1 cellular context compared by ENCODE assay signal in genomic region chr17:8696951-8697745, GRCh38.
TF ChIP-seq lines count a peak whose summit lies in the region.

No MANE protein-coding gene starts in this region.

TF ChIP-seq in H1, 55 proteins besides CTCF, POLR2A, EP300 and RAD21 (continued from another document):
- TF ChIP-seq, protein P1, sequence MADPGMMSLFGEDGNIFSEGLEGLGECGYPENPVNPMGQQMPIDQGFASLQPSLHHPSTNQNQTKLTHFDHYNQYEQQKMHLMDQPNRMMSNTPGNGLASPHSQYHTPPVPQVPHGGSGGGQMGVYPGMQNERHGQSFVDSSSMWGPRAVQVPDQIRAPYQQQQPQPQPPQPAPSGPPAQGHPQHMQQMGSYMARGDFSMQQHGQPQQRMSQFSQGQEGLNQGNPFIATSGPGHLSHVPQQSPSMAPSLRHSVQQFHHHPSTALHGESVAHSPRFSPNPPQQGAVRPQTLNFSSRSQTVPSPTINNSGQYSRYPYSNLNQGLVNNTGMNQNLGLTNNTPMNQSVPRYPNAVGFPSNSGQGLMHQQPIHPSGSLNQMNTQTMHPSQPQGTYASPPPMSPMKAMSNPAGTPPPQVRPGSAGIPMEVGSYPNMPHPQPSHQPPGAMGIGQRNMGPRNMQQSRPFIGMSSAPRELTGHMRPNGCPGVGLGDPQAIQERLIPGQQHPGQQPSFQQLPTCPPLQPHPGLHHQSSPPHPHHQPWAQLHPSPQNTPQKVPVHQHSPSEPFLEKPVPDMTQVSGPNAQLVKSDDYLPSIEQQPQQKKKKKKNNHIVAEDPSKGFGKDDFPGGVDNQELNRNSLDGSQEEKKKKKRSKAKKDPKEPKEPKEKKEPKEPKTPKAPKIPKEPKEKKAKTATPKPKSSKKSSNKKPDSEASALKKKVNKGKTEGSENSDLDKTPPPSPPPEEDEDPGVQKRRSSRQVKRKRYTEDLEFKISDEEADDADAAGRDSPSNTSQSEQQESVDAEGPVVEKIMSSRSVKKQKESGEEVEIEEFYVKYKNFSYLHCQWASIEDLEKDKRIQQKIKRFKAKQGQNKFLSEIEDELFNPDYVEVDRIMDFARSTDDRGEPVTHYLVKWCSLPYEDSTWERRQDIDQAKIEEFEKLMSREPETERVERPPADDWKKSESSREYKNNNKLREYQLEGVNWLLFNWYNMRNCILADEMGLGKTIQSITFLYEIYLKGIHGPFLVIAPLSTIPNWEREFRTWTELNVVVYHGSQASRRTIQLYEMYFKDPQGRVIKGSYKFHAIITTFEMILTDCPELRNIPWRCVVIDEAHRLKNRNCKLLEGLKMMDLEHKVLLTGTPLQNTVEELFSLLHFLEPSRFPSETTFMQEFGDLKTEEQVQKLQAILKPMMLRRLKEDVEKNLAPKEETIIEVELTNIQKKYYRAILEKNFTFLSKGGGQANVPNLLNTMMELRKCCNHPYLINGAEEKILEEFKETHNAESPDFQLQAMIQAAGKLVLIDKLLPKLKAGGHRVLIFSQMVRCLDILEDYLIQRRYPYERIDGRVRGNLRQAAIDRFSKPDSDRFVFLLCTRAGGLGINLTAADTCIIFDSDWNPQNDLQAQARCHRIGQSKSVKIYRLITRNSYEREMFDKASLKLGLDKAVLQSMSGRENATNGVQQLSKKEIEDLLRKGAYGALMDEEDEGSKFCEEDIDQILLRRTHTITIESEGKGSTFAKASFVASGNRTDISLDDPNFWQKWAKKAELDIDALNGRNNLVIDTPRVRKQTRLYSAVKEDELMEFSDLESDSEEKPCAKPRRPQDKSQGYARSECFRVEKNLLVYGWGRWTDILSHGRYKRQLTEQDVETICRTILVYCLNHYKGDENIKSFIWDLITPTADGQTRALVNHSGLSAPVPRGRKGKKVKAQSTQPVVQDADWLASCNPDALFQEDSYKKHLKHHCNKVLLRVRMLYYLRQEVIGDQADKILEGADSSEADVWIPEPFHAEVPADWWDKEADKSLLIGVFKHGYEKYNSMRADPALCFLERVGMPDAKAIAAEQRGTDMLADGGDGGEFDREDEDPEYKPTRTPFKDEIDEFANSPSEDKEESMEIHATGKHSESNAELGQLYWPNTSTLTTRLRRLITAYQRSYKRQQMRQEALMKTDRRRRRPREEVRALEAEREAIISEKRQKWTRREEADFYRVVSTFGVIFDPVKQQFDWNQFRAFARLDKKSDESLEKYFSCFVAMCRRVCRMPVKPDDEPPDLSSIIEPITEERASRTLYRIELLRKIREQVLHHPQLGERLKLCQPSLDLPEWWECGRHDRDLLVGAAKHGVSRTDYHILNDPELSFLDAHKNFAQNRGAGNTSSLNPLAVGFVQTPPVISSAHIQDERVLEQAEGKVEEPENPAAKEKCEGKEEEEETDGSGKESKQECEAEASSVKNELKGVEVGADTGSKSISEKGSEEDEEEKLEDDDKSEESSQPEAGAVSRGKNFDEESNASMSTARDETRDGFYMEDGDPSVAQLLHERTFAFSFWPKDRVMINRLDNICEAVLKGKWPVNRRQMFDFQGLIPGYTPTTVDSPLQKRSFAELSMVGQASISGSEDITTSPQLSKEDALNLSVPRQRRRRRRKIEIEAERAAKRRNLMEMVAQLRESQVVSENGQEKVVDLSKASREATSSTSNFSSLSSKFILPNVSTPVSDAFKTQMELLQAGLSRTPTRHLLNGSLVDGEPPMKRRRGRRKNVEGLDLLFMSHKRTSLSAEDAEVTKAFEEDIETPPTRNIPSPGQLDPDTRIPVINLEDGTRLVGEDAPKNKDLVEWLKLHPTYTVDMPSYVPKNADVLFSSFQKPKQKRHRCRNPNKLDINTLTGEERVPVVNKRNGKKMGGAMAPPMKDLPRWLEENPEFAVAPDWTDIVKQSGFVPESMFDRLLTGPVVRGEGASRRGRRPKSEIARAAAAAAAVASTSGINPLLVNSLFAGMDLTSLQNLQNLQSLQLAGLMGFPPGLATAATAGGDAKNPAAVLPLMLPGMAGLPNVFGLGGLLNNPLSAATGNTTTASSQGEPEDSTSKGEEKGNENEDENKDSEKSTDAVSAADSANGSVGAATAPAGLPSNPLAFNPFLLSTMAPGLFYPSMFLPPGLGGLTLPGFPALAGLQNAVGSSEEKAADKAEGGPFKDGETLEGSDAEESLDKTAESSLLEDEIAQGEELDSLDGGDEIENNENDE (IDR thresholded peaks at IDR 0.05; ENCODE audit: insufficient replicate concordance, low read length) = no peak
- TF ChIP-seq ATF2 (IDR thresholded peaks at IDR 0.05; ENCODE audit: low read length) = no peak
- no peak for TF ChIP-seq SP4 (IDR thresholded peaks at IDR 0.05; ENCODE audit: low read length)
- 0 out of 2 replicates have a peak, but pooled peaks have one; percentile 27 for TF ChIP-seq CHD2 (IDR thresholded peaks at IDR 0.05; ENCODE audit: low read length)
- no peak for TF ChIP-seq HDAC6 (IDR thresholded peaks at IDR 0.05; ENCODE audit: low read depth, low read length)
- no peak for TF ChIP-seq YY1 (IDR thresholded peaks at IDR 0.05; ENCODE audit: low read depth, low read length)
- no peak for TF ChIP-seq USF2 (IDR thresholded peaks at IDR 0.05; ENCODE audit: low read length)
